ENCODE assay signal across 8 cellular contexts in the genomic region with DNA sequence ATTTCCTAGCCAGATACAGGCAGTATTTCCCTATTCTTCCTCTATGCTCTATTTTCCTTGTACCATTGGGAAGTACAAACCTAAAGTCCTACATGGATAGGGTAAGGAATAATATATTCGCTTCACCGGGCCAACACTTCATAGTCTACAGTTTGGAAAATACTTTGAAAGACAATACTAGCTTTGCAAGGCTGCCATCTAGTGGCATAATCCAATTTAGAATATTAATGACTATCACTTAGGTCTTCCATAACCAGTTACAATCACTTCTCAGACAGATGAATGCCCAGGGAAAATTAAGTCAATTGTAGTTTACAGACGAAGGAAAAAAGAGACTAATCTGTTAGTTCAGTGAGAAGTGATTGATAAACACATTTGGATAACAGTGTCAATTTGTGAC.
DNase-seq lines count a peak whose midpoint lies in the region; ATAC-seq and TF ChIP-seq lines count a peak whose summit lies in the region.

No MANE protein-coding gene starts in this region.

- H3K36me3 ChIP-seq in RWPE2 (ENCODE audit: low read depth), result no peaks in the 10 kb centered on the region
- H3K36me3 ChIP-seq in transverse colon, result no peaks in the 10 kb centered on the region

- intact Hi-C loops in transverse colon (cut with DNase I; ENCODE audit: low total_unique reads), result no loop called here

- in situ Hi-C loops in transverse colon (cut with MboI; ENCODE audit: low pct_ligation_motif_present in 1 of 4, low pct_unique_long_range_greater_than_20kb in 1 of 4, low sequenced_read_pairs in 3 of 4), result loop anchor here in 1 of 4 donors (25.0 kb wide), 1 partner anchor 980 kb away; no protein-coding TSS in a partner anchor

- H3K27me3 ChIP-seq in RWPE2 (ENCODE audit: insufficient read depth, poor library complexity, severe bottlenecking) (no peaks in the 10 kb centered on the region), foreskin keratinocyte (no peaks in the 10 kb centered on the region), transverse colon (no peaks in the 10 kb centered on the region)

- TF ChIP-seq EP300 in transverse colon (IDR thresholded peaks at IDR 0.05; ENCODE audit: low read depth), result no peak

- H3K4me3 ChIP-seq in RWPE2 (ENCODE audit: severe bottlenecking) (no peak overlapping the region), transverse colon (no peak overlapping the region)

- DNase-seq in NCI-H146 (lab: John Stamatoyannopoulos, UW), result peak; percentile 0
- no peak for DNase-seq in NCI-H146 treated with DMSO at 0.1 percent for 48 hours (lab: John Stamatoyannopoulos, UW; ENCODE audit: unreplicated experiment)
- no peak for DNase-seq in RWPE2 (ENCODE audit: low spot score)
- peak in 1 of 2 donors; percentile 2 for DNase-seq in foreskin keratinocyte
- DNase-seq in transverse colon, result no peak
- no peak for DNase-seq in occipital lobe (lab: John Stamatoyannopoulos, UW)
- DNase-seq in activated CD4-positive, alpha-beta T cell treated with anti-CD3 and anti-CD28 coated beads for 4 hours, result no peak

- H3K9me3 ChIP-seq in RWPE2 (ENCODE audit: severe bottlenecking), result no peaks in the 10 kb centered on the region
- no peaks in the 10 kb centered on the region for H3K9me3 ChIP-seq in transverse colon

- no peak for TF ChIP-seq POLR2A in transverse colon (IDR thresholded peaks at IDR 0.05)

- WGBS in transverse colon (ENCODE audit: low coverage in 1 of 2), 2 donors, result 0 to 8% methylated on average over 1 to 3 of the region's 3 CpGs

- peak; percentile 61 for TF ChIP-seq CTCF in RWPE2 (IDR thresholded peaks at IDR 0.05; ENCODE audit: poor library complexity, severe bottlenecking)
- peak; percentile 58 for TF ChIP-seq CTCF in foreskin keratinocyte (conservative IDR thresholded peaks at IDR 0.05)
- peak; percentile 30 to 60 (median 40) for TF ChIP-seq CTCF in transverse colon (IDR thresholded peaks at IDR 0.05)

- ATAC-seq in HG02885 (IDR thresholded peaks at IDR 0.05; ENCODE audit: poor library complexity, unreplicated experiment), result peak; percentile 70
- no peak for ATAC-seq in RWPE2 (ENCODE audit: low read depth)
- no peak for ATAC-seq in foreskin keratinocyte

- H3K4me1 ChIP-seq in RWPE2 (ENCODE audit: insufficient read depth, poor library complexity, severe bottlenecking) (no peaks in the 10 kb centered on the region), foreskin keratinocyte (no peaks in the 10 kb centered on the region), transverse colon (no peaks in the 10 kb centered on the region)

- H3K27ac ChIP-seq in RWPE2 (ENCODE audit: poor library complexity, severe bottlenecking) (no peak overlapping the region), foreskin keratinocyte (no peak overlapping the region), transverse colon (no peak overlapping the region)
